ENCODE assay signal across 12 cellular contexts in genomic region chr17:46108550-46109110, GRCh38.
DNase-seq lines count a peak whose midpoint lies in the region; ATAC-seq, FAIRE-seq and TF ChIP-seq lines count a peak whose summit lies in the region.
"Had no signal": no experiment of that assay in that cellular context is flagged by ENCODE, and none has a peak within 500 bp of the region (broad histone marks: within the 10 kb centered on the region; RNA-seq: fewer than 3 reads in every experiment).

No MANE protein-coding gene starts in this region.

- POLR2A ChIA-PET in CD8-positive, alpha-beta memory T cell (lab: Charles Lee) = interaction anchor here (1.1 kb wide), 1 partner anchor 8 kb away, joined by 3 read pairs; no protein-coding TSS in a partner anchor
- POLR2A ChIA-PET in H1 (lab: Charles Lee; ENCODE audit: partially characterized antibody) = interaction anchor here (0.9 to 1.8 kb wide), 4 partner anchors 12 to 84 kb away, joined by 3 to 10 read pairs (median 3); partner anchors contain the start of gene KANSL1
- POLR2A ChIA-PET in OCI-LY7 (lab: Charles Lee) = interaction anchor here (0.9 to 1.6 kb wide), 2 partner anchors 9 to 15 kb away, joined by 6 to 8 read pairs; no protein-coding TSS in a partner anchor

- no peaks in the 10 kb centered on the region for H3K9me3 ChIP-seq in CD8-positive, alpha-beta memory T cell (ENCODE audit: low read length)
- H3K9me3 ChIP-seq in H1 (ENCODE audit: insufficient read depth in 2 of 2, low read depth in 1 of 2, low read length in 1 of 2) (no peaks in the 10 kb centered on the region), OCI-LY7 (ENCODE audit: low read length) (no peaks in the 10 kb centered on the region)

- no peak overlapping the region for H3K18ac ChIP-seq in H1 (ENCODE audit: extremely low read depth, low read length)

- H3K9ac ChIP-seq in H1 (replicated peaks in 1 of 4; ENCODE audit: extremely low read depth in 1 of 4, low read depth in 3 of 4, low read length in 3 of 4) = no peak overlapping the region

- H3K27me3 ChIP-seq in CD8-positive, alpha-beta memory T cell (ENCODE audit: insufficient read depth, low read length, poor library complexity, severe bottlenecking) = no peaks in the 10 kb centered on the region
- no peaks in the 10 kb centered on the region for H3K27me3 ChIP-seq in H1 (replicated peaks in 1 of 4; ENCODE audit: control insufficient read depth in 3 of 4, extremely low read depth in 1 of 4, insufficient read depth in 3 of 4, low read length in 3 of 4)

- H3K23me2 ChIP-seq in H1 (ENCODE audit: low read depth, low read length) = no peaks in the 10 kb centered on the region; the same call in 1 of the 2 replicates

- no peak overlapping the region for H2AFZ ChIP-seq in H1 (ENCODE audit: low read length)
- H2AFZ ChIP-seq in OCI-LY7 (ENCODE audit: low read length) = no peak overlapping the region

- H3K4ac ChIP-seq in H1 (replicated peaks; ENCODE audit: insufficient read length, low read depth, low read length) = no peak overlapping the region

- H2BK15ac ChIP-seq in H1 (ENCODE audit: low read length) = no peak overlapping the region

- no peak overlapping the region for H3K14ac ChIP-seq in H1 (ENCODE audit: insufficient read length)

- H3K9me3 Mint-ChIP-seq in CD8-positive, alpha-beta memory T cell = no peaks in the 10 kb centered on the region
- no peaks in the 10 kb centered on the region for H3K9me3 Mint-ChIP-seq in natural killer cell treated with Interleukin-12 subunit alpha and Interleukin-12 subunit beta and Interleukin-15 and Interleukin-18, amount 100 ng/mL, for 72 hours
- no peaks in the 10 kb centered on the region for H3K9me3 Mint-ChIP-seq in activated CD8-positive, alpha-beta memory T cell treated with anti-CD3 and anti-CD28 coated beads, Interleukin-2, amount 10 ng/mL, durations not matched to agents 7 days and 5 days (ENCODE audit: low read depth)
- H3K9me3 Mint-ChIP-seq: activated CD4-positive, alpha-beta memory T cell treated with anti-CD3 and anti-CD28 coated beads for 36 hours had no signal

- no peak overlapping the region for H2AK5ac ChIP-seq in H1 (ENCODE audit: low read depth, low read length)

- no peak overlapping the region for H2BK120ac ChIP-seq in H1 (replicated peaks; ENCODE audit: low read depth, low read length)

- no peak for DNase-seq in CD8-positive, alpha-beta memory T cell
- DNase-seq in LoVo (ENCODE audit: low spot score) (peak; percentile 51), H1 (ENCODE audit: low read depth in 1 of 2, low spot score in 2 of 2) (no peak), NCI-H146 treated with DMSO at 0.1 percent for 48 hours (lab: John Stamatoyannopoulos, UW; ENCODE audit: unreplicated experiment) (no peak), OCI-LY7 (ENCODE audit: low spot score) (no peak), SW 1271 (lab: John Stamatoyannopoulos, UW) (no peak)
- DNase-seq in natural killer cell treated with Interleukin-12 subunit alpha and Interleukin-12 subunit beta and Interleukin-15 and Interleukin-18, amount 100 ng/mL, for 72 hours (ENCODE audit: low spot score) = no peak
- no peak for DNase-seq in activated CD8-positive, alpha-beta memory T cell treated with anti-CD3 and anti-CD28 coated beads, Interleukin-2, amount 10 ng/mL, durations not matched to agents 7 days and 5 days
- DNase-seq: activated CD4-positive, alpha-beta memory T cell treated with anti-CD3 and anti-CD28 coated beads for 36 hours; DND-41; small intestine; stimulated activated CD8-positive, alpha-beta memory T cell treated with anti-CD3 and anti-CD28 coated beads, Interleukin-4, amount 100 ng/mL, for 48 hours had no signal

- H3K27me3 Mint-ChIP-seq in CD8-positive, alpha-beta memory T cell = no peaks in the 10 kb centered on the region
- no peaks in the 10 kb centered on the region for H3K27me3 Mint-ChIP-seq in natural killer cell treated with Interleukin-12 subunit alpha and Interleukin-12 subunit beta and Interleukin-15 and Interleukin-18, amount 100 ng/mL, for 72 hours
- H3K27me3 Mint-ChIP-seq in activated CD8-positive, alpha-beta memory T cell treated with anti-CD3 and anti-CD28 coated beads, Interleukin-2, amount 10 ng/mL, durations not matched to agents 7 days and 5 days = no peaks in the 10 kb centered on the region
- H3K27me3 Mint-ChIP-seq: activated CD4-positive, alpha-beta memory T cell treated with anti-CD3 and anti-CD28 coated beads for 36 hours had no signal

- H3K4me3 ChIP-seq in CD8-positive, alpha-beta memory T cell (ENCODE audit: low read length) = no peak overlapping the region
- H3K4me3 ChIP-seq in H1 (ENCODE audit: extremely low read depth in 1 of 4, insufficient read depth in 2 of 4, low read depth in 3 of 4, low read length in 4 of 4) (no peak overlapping the region), OCI-LY7 (ENCODE audit: low read depth, low read length, poor library complexity, severe bottlenecking) (no peak overlapping the region)

- TF ChIP-seq EP300 in H1 (IDR thresholded peaks at IDR 0.05; ENCODE audit: borderline replicate concordance in 1 of 2, low read depth in 2 of 2, low read length in 2 of 2) = no peak

- peaks cover 65% of the 10 kb centered on the region for H3K4me1 ChIP-seq in CD8-positive, alpha-beta memory T cell (ENCODE audit: insufficient read depth, low read length)
- H3K4me1 ChIP-seq in H1 (replicated peaks in 1 of 4; ENCODE audit: control insufficient read depth in 3 of 4, insufficient read depth in 4 of 4, low read length in 3 of 4) = peaks cover 16 to 32% (median 25%) of the 10 kb centered on the region in 4 experiments
- H3K4me1 ChIP-seq in OCI-LY7 (ENCODE audit: insufficient read depth, low read length, poor library complexity, severe bottlenecking) = no peaks in the 10 kb centered on the region

- no peak overlapping the region for H3K23ac ChIP-seq in H1 (ENCODE audit: insufficient read length)

- no peaks in the 10 kb centered on the region for H3K36me3 ChIP-seq in CD8-positive, alpha-beta memory T cell (ENCODE audit: insufficient read depth, low read length)
- H3K36me3 ChIP-seq in H1 (ENCODE audit: control insufficient read depth in 2 of 4, insufficient read depth in 4 of 4, low read length in 3 of 4) = no peaks in the 10 kb centered on the region
- H3K36me3 ChIP-seq in OCI-LY7 (ENCODE audit: insufficient read depth, low read length) = peaks cover 18% of the 10 kb centered on the region; the same call in 1 of the 2 replicates

- H4K91ac ChIP-seq in H1 (replicated peaks; ENCODE audit: insufficient read length, low read length) = no peak overlapping the region

- TF ChIP-seq CTCF in H1 (IDR thresholded peaks at IDR 0.05; ENCODE audit: control extremely low read depth in 1 of 3, insufficient read depth in 1 of 3, low read depth in 1 of 3, low read length in 3 of 3) = no peak
- no peak for TF ChIP-seq CTCF in OCI-LY7 (conservative IDR thresholded peaks at IDR 0.05; ENCODE audit: low read length)

- TF ChIP-seq POLR2A in H1 (IDR thresholded peaks at IDR 0.05; ENCODE audit: control extremely low read depth in 1 of 2, low read depth in 2 of 2, low read length in 2 of 2) = no peak

- peaks cover 23% of the 10 kb centered on the region for H3K79me1 ChIP-seq in H1 (ENCODE audit: low read depth, low read length)

- H3K4me1 Mint-ChIP-seq in CD8-positive, alpha-beta memory T cell = peaks cover 81 to 96% (median 86%) of the 10 kb centered on the region in 3 donors
- H3K4me1 Mint-ChIP-seq in natural killer cell treated with Interleukin-12 subunit alpha and Interleukin-12 subunit beta and Interleukin-15 and Interleukin-18, amount 100 ng/mL, for 72 hours (ENCODE audit: low read depth in 2 of 2) = peaks cover 59 to 62% of the 10 kb centered on the region in 2 donors
- peaks cover 21% of the 10 kb centered on the region for H3K4me1 Mint-ChIP-seq in activated CD8-positive, alpha-beta memory T cell treated with anti-CD3 and anti-CD28 coated beads, Interleukin-2, amount 10 ng/mL, durations not matched to agents 7 days and 5 days

- no peak overlapping the region for H3K27ac ChIP-seq in CD8-positive, alpha-beta memory T cell (ENCODE audit: low read depth, low read length)
- H3K27ac ChIP-seq in H1 (ENCODE audit: low read depth, low read length) = no peak overlapping the region
- H3K27ac ChIP-seq in OCI-LY7 (ENCODE audit: low read depth, low read length, poor library complexity, severe bottlenecking) = no peak overlapping the region

- WGBS in H1 (ENCODE audit: extremely low coverage in 1 of 2, insufficient coverage in 1 of 2, insufficient read length in 1 of 2, insufficient replicate concordance in 2 of 2, low coverage in 1 of 2, low lambda C conversion rate in 2 of 2, missing lambda C conversion rate in 1 of 2), 2 experiments = 80% methylated on average over 4 of the region's 4 CpGs; no CpG with 5 or more reads in 1 of the 2 experiments

- H3K4me2 ChIP-seq in H1 (ENCODE audit: insufficient read depth in 1 of 2, low read depth in 2 of 2, low read length in 2 of 2) (peak overlapping the region in 1 of 2 experiments; percentile 63; a peak in 1 of 4 replicates), OCI-LY7 (ENCODE audit: low read length) (no peak overlapping the region)

- no peak overlapping the region for H4K8ac ChIP-seq in H1 (ENCODE audit: extremely low read depth, insufficient read depth, low read length)

- H4K20me1 ChIP-seq in H1 (replicated peaks in 1 of 2; ENCODE audit: control insufficient read depth in 1 of 2, insufficient read depth in 2 of 2, low read length in 2 of 2) (peaks cover 20 to 36% of the 10 kb centered on the region in 2 experiments), OCI-LY7 (ENCODE audit: insufficient read depth, low read length) (peaks cover 51% of the 10 kb centered on the region)

- no peak for TF ChIP-seq RAD21 in H1 (IDR thresholded peaks at IDR 0.05 in 1 of 2, conservative IDR thresholded peaks at IDR 0.05 in 1 of 2; ENCODE audit: low read depth in 2 of 2, low read length in 2 of 2)

- CTCF ChIA-PET in CD8-positive, alpha-beta memory T cell (lab: Charles Lee) = interaction anchor here (1.0 to 1.3 kb wide), 2 partner anchors 85 to 106 kb away, joined by 3 to 4 read pairs; partner anchors contain the start of gene KANSL1
- CTCF ChIA-PET in H1 (lab: Charles Lee; ENCODE audit: partially characterized antibody) (interaction anchor here (0.8 to 2.3 kb wide), 4 partner anchors 14 to 77 kb away, joined by 3 to 5 read pairs (median 4); no protein-coding TSS in a partner anchor), OCI-LY7 (lab: Charles Lee; ENCODE audit: unreplicated experiment) (no interaction called here)
- CTCF ChIA-PET in activated CD8-positive, alpha-beta memory T cell treated with anti-CD3 and anti-CD28 coated beads, Interleukin-2, amount 10 ng/mL, durations not matched to agents 7 days and 5 days (lab: Charles Lee) = interaction anchor here (0.9 kb wide), 1 partner anchor 26 kb away, joined by 3 read pairs; no protein-coding TSS in a partner anchor

- H3K9me2 ChIP-seq in OCI-LY7 (ENCODE audit: insufficient read depth, low read length) = no peaks in the 10 kb centered on the region

- ATAC-seq in natural killer cell treated with Interleukin-12 subunit alpha and Interleukin-12 subunit beta and Interleukin-15 and Interleukin-18, amount 100 ng/mL, for 72 hours = no peak
- no peak for ATAC-seq in activated CD8-positive, alpha-beta memory T cell treated with anti-CD3 and anti-CD28 coated beads, Interleukin-2, amount 10 ng/mL, durations not matched to agents 7 days and 5 days

- H4K5ac ChIP-seq in H1 (ENCODE audit: insufficient read length, low read depth, low read length) = no peak overlapping the region

- peak overlapping the region; percentile 14 for H3K56ac ChIP-seq in H1 (replicated peaks; ENCODE audit: insufficient read length, low read depth, low read length)

- no TSS peak for BruUV-seq in OCI-LY7 (replicated peaks; lab: Mats Ljungman, UMichigan)

- H3K4me3 Mint-ChIP-seq in CD8-positive, alpha-beta memory T cell = peak overlapping the region in 2 of 7 donors; percentile 4 to 65
- H3K4me3 Mint-ChIP-seq in natural killer cell treated with Interleukin-12 subunit alpha and Interleukin-12 subunit beta and Interleukin-15 and Interleukin-18, amount 100 ng/mL, for 72 hours = no peak overlapping the region
- no peak overlapping the region for H3K4me3 Mint-ChIP-seq in activated CD8-positive, alpha-beta memory T cell treated with anti-CD3 and anti-CD28 coated beads, Interleukin-2, amount 10 ng/mL, durations not matched to agents 7 days and 5 days
- H3K4me3 Mint-ChIP-seq: activated CD4-positive, alpha-beta memory T cell treated with anti-CD3 and anti-CD28 coated beads for 36 hours had no signal

- H3K79me2 ChIP-seq in H1 (ENCODE audit: control insufficient read depth in 1 of 2, insufficient read depth in 2 of 2, low read length in 2 of 2) (peaks cover 56 to 100% of the 10 kb centered on the region in 2 experiments), OCI-LY7 (ENCODE audit: insufficient read depth, low read depth, low read length) (peaks cover 94% of the 10 kb centered on the region)

- no peak overlapping the region for H2BK20ac ChIP-seq in H1 (ENCODE audit: low read length)

- H2BK5ac ChIP-seq in H1 (ENCODE audit: low read depth, low read length) = no peak overlapping the region

- H2BK12ac ChIP-seq in H1 (ENCODE audit: low read depth, low read length) = no peak overlapping the region

- H3K36me3 Mint-ChIP-seq in CD8-positive, alpha-beta memory T cell = peaks cover 0 to 5% (median 0%) of the 10 kb centered on the region in 3 donors
- H3K36me3 Mint-ChIP-seq in natural killer cell treated with Interleukin-12 subunit alpha and Interleukin-12 subunit beta and Interleukin-15 and Interleukin-18, amount 100 ng/mL, for 72 hours = no peaks in the 10 kb centered on the region
- peaks cover 1% of the 10 kb centered on the region for H3K36me3 Mint-ChIP-seq in activated CD8-positive, alpha-beta memory T cell treated with anti-CD3 and anti-CD28 coated beads, Interleukin-2, amount 10 ng/mL, durations not matched to agents 7 days and 5 days
- H3K36me3 Mint-ChIP-seq: activated CD4-positive, alpha-beta memory T cell treated with anti-CD3 and anti-CD28 coated beads for 36 hours had no signal

- intact Hi-C loops in OCI-LY7 (cut with micrococcal nuclease; ENCODE audit: unreplicated experiment) = no loop called here

- H3K27ac Mint-ChIP-seq in CD8-positive, alpha-beta memory T cell = peak overlapping the region in 7 of 8 donors; percentile 26 to 79 (median 48)
- H3K27ac Mint-ChIP-seq in natural killer cell treated with Interleukin-12 subunit alpha and Interleukin-12 subunit beta and Interleukin-15 and Interleukin-18, amount 100 ng/mL, for 72 hours = peak overlapping the region; percentile 3 to 68
- no peak overlapping the region for H3K27ac Mint-ChIP-seq in activated CD8-positive, alpha-beta memory T cell treated with anti-CD3 and anti-CD28 coated beads, Interleukin-2, amount 10 ng/mL, durations not matched to agents 7 days and 5 days
- H3K27ac Mint-ChIP-seq: activated CD4-positive, alpha-beta memory T cell treated with anti-CD3 and anti-CD28 coated beads for 36 hours had no signal

- peak; percentile 78 for FAIRE-seq in H1 (lab: Jason Lieb, UNC)
- FAIRE-seq: small intestine had no signal
